Comparison of ENCODE assay signal across 9 cellular contexts in the genomic region with DNA sequence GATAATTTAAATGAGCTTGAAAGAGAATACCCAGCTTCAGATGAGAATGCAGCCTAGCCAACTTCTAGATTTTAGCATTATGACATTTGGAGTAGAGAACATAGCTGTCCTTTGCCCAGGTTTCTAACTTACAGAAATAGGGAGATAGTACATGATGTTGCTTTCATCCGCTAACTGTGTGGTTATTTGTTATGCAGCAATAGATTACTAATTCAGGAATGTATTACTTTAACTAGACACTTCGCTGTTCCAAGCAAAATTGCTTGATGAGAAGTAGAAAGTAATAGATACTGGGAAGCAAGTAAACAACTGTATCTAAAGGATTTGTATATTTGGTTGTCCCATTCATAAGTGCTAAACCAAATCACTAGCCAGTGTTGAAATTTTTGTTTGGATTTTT.
"Had no signal": no experiment of that assay in that cellular context is flagged by ENCODE, and none has a peak within 500 bp of the region (broad histone marks: within the 10 kb centered on the region; RNA-seq: fewer than 3 reads in every experiment).

No MANE protein-coding gene starts in this region.

- ATAC-seq: HCT116, K562 had no signal

- H3K4me3 Mint-ChIP-seq: HFFc6 had no signal

- H3K9me3 ChIP-seq: HAP-1 had no signal

- H3K36me3 ChIP-seq: HAP-1 had no signal

- H3K4me3 ChIP-seq: GM23248, HAP-1, K562 had no signal

- H3K27ac Mint-ChIP-seq: HFFc6 had no signal

- H3K9ac ChIP-seq: GM23248 had no signal

- H3K27ac ChIP-seq: GM23248 had no signal

- H2AFZ ChIP-seq: GM23248 had no signal

- DNase-seq: GM23248, GOT3, H7, HFFc6, IMR-90, KG1 had no signal

- H3K4me1 ChIP-seq: HAP-1 had no signal
